In the genomic region with DNA sequence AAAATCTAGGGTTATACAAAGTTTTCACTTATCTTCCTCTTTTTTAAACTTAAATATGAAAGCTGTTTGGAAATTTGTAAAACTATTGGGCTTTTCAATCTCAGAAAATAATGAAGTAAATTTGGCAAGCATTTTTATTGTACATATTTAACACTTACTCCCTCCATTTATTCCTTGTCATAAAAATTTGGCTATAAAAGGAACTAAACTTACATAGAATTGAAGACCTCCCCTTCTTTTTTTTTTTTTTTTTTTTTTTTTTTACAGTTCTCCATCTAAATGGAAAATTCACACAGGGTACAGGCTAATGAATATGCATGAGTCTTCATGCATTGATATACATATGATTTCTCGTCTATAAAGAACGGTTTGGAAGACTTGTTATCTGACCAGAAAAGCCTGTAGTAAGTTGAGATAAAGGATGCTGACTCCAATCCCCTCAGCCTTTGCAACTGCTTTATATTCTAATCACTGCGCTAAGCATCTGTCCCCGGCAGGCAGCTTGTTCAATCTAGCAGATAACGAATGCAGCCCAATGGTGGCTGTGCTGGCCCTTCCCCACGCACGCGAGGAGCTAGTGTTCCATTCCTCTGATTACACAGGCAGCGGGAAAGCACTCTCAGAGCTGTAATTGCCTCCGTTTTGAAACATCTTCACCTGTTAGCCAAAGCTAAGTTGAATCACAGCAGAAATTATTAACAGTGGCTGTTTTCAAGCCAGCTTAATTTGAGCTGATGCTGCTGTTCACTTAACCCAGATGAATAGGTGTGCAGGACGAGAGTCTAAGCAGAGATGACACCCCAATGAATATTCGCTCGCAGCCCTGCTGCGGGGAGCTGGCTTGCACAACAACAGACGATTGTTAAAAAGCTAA, we compare ENCODE assay signal across 9 cellular contexts.
DNase-seq lines count a peak whose midpoint lies in the region; TF ChIP-seq lines count a peak whose summit lies in the region.
"Had no signal": no experiment of that assay in that cellular context is flagged by ENCODE, and none has a peak within 500 bp of the region (broad histone marks: within the 10 kb centered on the region; RNA-seq: fewer than 3 reads in every experiment).

No MANE protein-coding gene starts in this region.

- H3K4me3 ChIP-seq in fibroblast of mammary gland (ENCODE audit: control insufficient read depth, low read depth, low read length) (peak overlapping the region; percentile 22), parathyroid adenoma (ENCODE audit: low read depth, low read length) (no peak overlapping the region)
- H3K4me3 ChIP-seq: BLaER1 had no signal

- H3K27ac Mint-ChIP-seq in activated CD4-positive, alpha-beta T cell treated with anti-CD3 and anti-CD28 coated beads, Interleukin-2, amount 10 ng/mL, durations not matched to agents 7 days and 5 days = no peak overlapping the region

- H2AFZ ChIP-seq in parathyroid adenoma = peak overlapping the region; percentile 73

- CTCF ChIA-PET in activated CD4-positive, alpha-beta T cell treated with anti-CD3 and anti-CD28 coated beads, Interleukin-2, amount 10 ng/mL, durations not matched to agents 7 days and 5 days (lab: Charles Lee) = no interaction called here

- peaks cover 21% of the 10 kb centered on the region for H3K4me1 ChIP-seq in parathyroid adenoma
- H3K4me1 ChIP-seq: BLaER1 had no signal

- H3K27me3 Mint-ChIP-seq in activated CD4-positive, alpha-beta T cell treated with anti-CD3 and anti-CD28 coated beads, Interleukin-2, amount 10 ng/mL, durations not matched to agents 7 days and 5 days = no peaks in the 10 kb centered on the region

- no peaks in the 10 kb centered on the region for H3K9me3 Mint-ChIP-seq in activated CD4-positive, alpha-beta T cell treated with anti-CD3 and anti-CD28 coated beads, Interleukin-2, amount 10 ng/mL, durations not matched to agents 7 days and 5 days

- H3K4me2 ChIP-seq in parathyroid adenoma (ENCODE audit: low read length) = no peak overlapping the region
- H3K4me2 ChIP-seq: BLaER1 had no signal

- no peaks in the 10 kb centered on the region for H3K36me3 Mint-ChIP-seq in activated CD4-positive, alpha-beta T cell treated with anti-CD3 and anti-CD28 coated beads, Interleukin-2, amount 10 ng/mL, durations not matched to agents 7 days and 5 days (ENCODE audit: low read depth)

- TF ChIP-seq CTCF in fibroblast of mammary gland (conservative IDR thresholded peaks at IDR 0.05; ENCODE audit: control insufficient read depth, insufficient read depth, low read depth, low read length) (no peak), parathyroid adenoma (IDR thresholded peaks at IDR 0.05) (no peak)

- H3K4me3 Mint-ChIP-seq in activated CD4-positive, alpha-beta T cell treated with anti-CD3 and anti-CD28 coated beads, Interleukin-2, amount 10 ng/mL, durations not matched to agents 7 days and 5 days = no peak overlapping the region

- no peaks in the 10 kb centered on the region for H3K4me1 Mint-ChIP-seq in activated CD4-positive, alpha-beta T cell treated with anti-CD3 and anti-CD28 coated beads, Interleukin-2, amount 10 ng/mL, durations not matched to agents 7 days and 5 days

- H3K27ac ChIP-seq in parathyroid adenoma = peak overlapping the region; percentile 1
- H3K27ac ChIP-seq: BLaER1 had no signal

- H3K9me3 ChIP-seq in parathyroid adenoma (ENCODE audit: control insufficient read depth, low read length) = no peaks in the 10 kb centered on the region
- H3K9me3 ChIP-seq: BLaER1 had no signal

- H3K36me3 ChIP-seq in parathyroid adenoma (ENCODE audit: control insufficient read depth, insufficient read depth, low read length) = no peaks in the 10 kb centered on the region
- H3K36me3 ChIP-seq: BLaER1 had no signal

- H3K79me2 ChIP-seq in parathyroid adenoma = no peaks in the 10 kb centered on the region

- DNase-seq in NCI-H2107 treated with DMSO at 0.1 percent for 48 hours (lab: John Stamatoyannopoulos, UW; ENCODE audit: unreplicated experiment) (peak; percentile 26), NCI-H2107 (lab: John Stamatoyannopoulos, UW) (no peak), NCI-H69 (lab: John Stamatoyannopoulos, UW) (peak; percentile 94), fibroblast of mammary gland (ENCODE audit: low read depth) (no peak), HT-29 (ENCODE audit: low spot score) (no peak)
- DNase-seq in stimulated activated CD4-positive, alpha-beta T cell treated with anti-CD3 and anti-CD28 coated beads, Interleukin-2, amount 100 ng/mL, for 24 hours = no peak
- DNase-seq in activated CD4-positive, alpha-beta T cell treated with anti-CD3 and anti-CD28 coated beads, Interleukin-2, amount 10 ng/mL, durations not matched to agents 7 days and 5 days = no peak

- H3K9ac ChIP-seq in parathyroid adenoma = no peak overlapping the region
- H3K9ac ChIP-seq: BLaER1 had no signal

- no peaks in the 10 kb centered on the region for H3K27me3 ChIP-seq in parathyroid adenoma (ENCODE audit: control insufficient read depth, insufficient read depth, low read length)
- H3K27me3 ChIP-seq: BLaER1 had no signal

- POLR2A ChIA-PET in activated CD4-positive, alpha-beta T cell treated with anti-CD3 and anti-CD28 coated beads, Interleukin-2, amount 10 ng/mL, durations not matched to agents 7 days and 5 days (lab: Charles Lee) = interaction anchor here (0.6 kb wide), 1 partner anchor 210 kb away, joined by 3 read pairs; no protein-coding TSS in a partner anchor

Comparison
In these comparisons a context has a peak if more than half of its experiments do, and no peak if none do; other contexts are left out.
1. DNase-seq: peak in NCI-H2107 treated with DMSO at 0.1 percent for 48 hours (single experiment) and NCI-H69 (single experiment); none in NCI-H2107 (single experiment), fibroblast of mammary gland (single experiment), HT-29 (single experiment), stimulated activated CD4-positive, alpha-beta T cell treated with anti-CD3 and anti-CD28 coated beads, Interleukin-2, amount 100 ng/mL, for 24 hours (0 of 2) and activated CD4-positive, alpha-beta T cell treated with anti-CD3 and anti-CD28 coated beads, Interleukin-2, amount 10 ng/mL, durations not matched to agents 7 days and 5 days (single experiment).